12 cellular contexts compared by ENCODE assay signal in genomic region chr2:174120346-174120745, GRCh38.
DNase-seq lines count a peak whose midpoint lies in the region; FAIRE-seq and TF ChIP-seq lines count a peak whose summit lies in the region.
"Had no signal": no experiment of that assay in that cellular context is flagged by ENCODE, and none has a peak within 500 bp of the region (broad histone marks: within the 10 kb centered on the region; RNA-seq: fewer than 3 reads in every experiment).

No MANE protein-coding gene starts in this region.

- H3K27me3 Mint-ChIP-seq in glutamatergic neuron (ENCODE audit: unreplicated experiment) = peaks cover 3% of the 10 kb centered on the region

- no peaks in the 10 kb centered on the region for H4K20me1 ChIP-seq in SK-N-SH (ENCODE audit: insufficient read depth)

- H3K4me1 Mint-ChIP-seq in glutamatergic neuron (ENCODE audit: low read depth, unreplicated experiment) = peaks cover 34% of the 10 kb centered on the region

- DNase-seq in stimulated activated naive CD4-positive, alpha-beta T cell treated with Interleukin-2 at 50 U/mL for 16 hours (lab: John Stamatoyannopoulos, UW) = peak; percentile 23
- DNase-seq in stimulated activated naive CD4-positive, alpha-beta T cell (lab: John Stamatoyannopoulos, UW) = no peak
- DNase-seq in SK-N-SH (no peak), glutamatergic neuron (no peak), urothelium cell line (ENCODE audit: low spot score) (peak; percentile 18), ovary (no peak), DMS114 treated with DMSO at 0.1 percent for 48 hours (lab: John Stamatoyannopoulos, UW; ENCODE audit: unreplicated experiment) (no peak), BE2C (no peak)
- DNase-seq: midbrain, NCI-H526 treated with DMSO at 0.1 percent for 48 hours had no signal

- H3K9me3 Mint-ChIP-seq in glutamatergic neuron (ENCODE audit: unreplicated experiment) = no peaks in the 10 kb centered on the region

- peaks cover 11 to 22% of the 10 kb centered on the region in 2 experiments for H3K36me3 ChIP-seq in SK-N-SH (replicated peaks in 1 of 2; ENCODE audit: control insufficient read depth in 1 of 2, insufficient read depth in 2 of 2, low read length in 1 of 2)
- no peaks in the 10 kb centered on the region for H3K36me3 ChIP-seq in ovary
- H3K36me3 ChIP-seq in BE2C = no peaks in the 10 kb centered on the region
- H3K36me3 ChIP-seq: vagina had no signal

- intact Hi-C loops in ovary (cut with DNase I) = no loop called here

- TF ChIP-seq POLR2A in ovary (IDR thresholded peaks at IDR 0.05) = no peak

- peak overlapping the region; percentile 23 for H3K4me3 Mint-ChIP-seq in glutamatergic neuron (ENCODE audit: unreplicated experiment)

- WGBS in SK-N-SH (ENCODE audit: low lambda C conversion rate) = 58% methylated on average over 2 of the region's 2 CpGs
- WGBS in ovary, 3 donors = 91 to 96% (median 92%) methylated on average over 2 of the region's 2 CpGs

- H3K4me3 ChIP-seq in SK-N-SH (ENCODE audit: low read depth in 2 of 2, low read length in 1 of 2) (no peak overlapping the region), ovary (no peak overlapping the region), BE2C (ENCODE audit: low read depth, low read length) (no peak overlapping the region)
- H3K4me3 ChIP-seq: vagina had no signal

- H3K27ac Mint-ChIP-seq in glutamatergic neuron (ENCODE audit: unreplicated experiment) = peak overlapping the region; percentile 72

- no peaks in the 10 kb centered on the region for H3K36me3 Mint-ChIP-seq in glutamatergic neuron (ENCODE audit: unreplicated experiment)

- POLR2A ChIA-PET in SK-N-SH (lab: Yijun Ruan, JAX) = no interaction called here

- H3K27ac ChIP-seq in SK-N-SH (ENCODE audit: low read depth in 2 of 2, low read length in 1 of 2) (peak overlapping the region in 1 of 2 experiments; percentile 94; a peak in 1 of 4 replicates), ovary (no peak overlapping the region)
- H3K27ac ChIP-seq: vagina had no signal

- no peaks in the 10 kb centered on the region for H3K27me3 ChIP-seq in SK-N-SH (ENCODE audit: insufficient read depth)
- no peaks in the 10 kb centered on the region for H3K27me3 ChIP-seq in ovary
- no peaks in the 10 kb centered on the region for H3K27me3 ChIP-seq in BE2C
- H3K27me3 ChIP-seq: vagina had no signal

- TF ChIP-seq EP300 in SK-N-SH (IDR thresholded peaks at IDR 0.05; ENCODE audit: borderline replicate concordance in 1 of 2, low read depth in 1 of 2, low read length in 1 of 2) (peak in 1 of 2 experiments; percentile 21; a peak in 1 of 4 replicates), ovary (IDR thresholded peaks at IDR 0.05) (no peak)

- H3K4me1 ChIP-seq in SK-N-SH (ENCODE audit: control insufficient read depth in 1 of 2, insufficient read depth in 2 of 2, low read depth in 1 of 2, low read length in 1 of 2) (peaks cover 10 to 36% of the 10 kb centered on the region in 2 experiments), ovary (ENCODE audit: insufficient read depth) (no peaks in the 10 kb centered on the region), BE2C (no peaks in the 10 kb centered on the region)
- H3K4me1 ChIP-seq: vagina had no signal

- peaks cover 32% of the 10 kb centered on the region for H3F3A ChIP-seq in SK-N-SH (replicated peaks; ENCODE audit: insufficient read depth)

- no peaks in the 10 kb centered on the region for H3K9me3 ChIP-seq in SK-N-SH
- H3K9me3 ChIP-seq in ovary = no peaks in the 10 kb centered on the region
- H3K9me3 ChIP-seq in BE2C = no peaks in the 10 kb centered on the region
- H3K9me3 ChIP-seq: vagina had no signal

- H3K9me2 ChIP-seq in SK-N-SH = no peaks in the 10 kb centered on the region

- CTCF ChIA-PET in SK-N-SH (lab: Yijun Ruan, JAX) = interaction anchor here (0.9 kb wide), 1 partner anchor 34 kb away, joined by 3 read pairs; no protein-coding TSS in a partner anchor

- no peak overlapping the region for H3K4me2 ChIP-seq in SK-N-SH

- FAIRE-seq in urothelium cell line (lab: Jason Lieb, UNC) = no peak
- FAIRE-seq: frontal cortex had no signal

- no peak overlapping the region for H3K9ac ChIP-seq in SK-N-SH

- no peak for TF ChIP-seq CTCF in SK-N-SH (IDR thresholded peaks at IDR 0.05)
- TF ChIP-seq CTCF in glutamatergic neuron (IDR thresholded peaks at IDR 0.05; ENCODE audit: partially characterized antibody, unreplicated experiment) = no peak
- no peak for TF ChIP-seq CTCF in ovary (IDR thresholded peaks at IDR 0.05)
- TF ChIP-seq CTCF in BE2C (IDR thresholded peaks at IDR 0.05; ENCODE audit: low read depth, low read length) = no peak

- no peak overlapping the region for H2AFZ ChIP-seq in SK-N-SH (ENCODE audit: low read depth)

- TF ChIP-seq RAD21 in SK-N-SH (IDR thresholded peaks at IDR 0.05; ENCODE audit: low read length) = no peak

- no peaks in the 10 kb centered on the region for H3K79me2 ChIP-seq in SK-N-SH (ENCODE audit: insufficient read depth)

TF ChIP-seq in SK-N-SH, 30 proteins besides CTCF, POLR2A, EP300 and RAD21 (continues in another document):
- TF ChIP-seq CHD2 (IDR thresholded peaks at IDR 0.05; ENCODE audit: low read length, partially characterized antibody) (no peak), GATA2 (CRISPR knock-in tag; IDR thresholded peaks at IDR 0.05) (no peak), RXRA (IDR thresholded peaks at IDR 0.05; ENCODE audit: borderline replicate concordance, low read depth) (no peak), FOSL2 (IDR thresholded peaks at IDR 0.05; ENCODE audit: borderline replicate concordance, low read depth) (peak; percentile 77; the same call in 1 of the 2 replicates), GABPA (IDR thresholded peaks at IDR 0.05; ENCODE audit: low read depth) (no peak), YY1 (IDR thresholded peaks at IDR 0.05; ENCODE audit: low read depth) (peak; percentile 29; the same call in 1 of the 2 replicates), TCF12 (IDR thresholded peaks at IDR 0.05) (peak; percentile 35; the same call in 1 of the 2 replicates), RFX5 (IDR thresholded peaks at IDR 0.05; ENCODE audit: low read length) (no peak), TEAD4 (IDR thresholded peaks at IDR 0.05; ENCODE audit: borderline replicate concordance, insufficient read depth) (no peak), EZH2phosphoT487 (IDR thresholded peaks at IDR 0.05; ENCODE audit: borderline replicate concordance, low read depth) (no peak), FOXJ3 (CRISPR knock-in tag; IDR thresholded peaks at IDR 0.05) (no peak), MEF2A (IDR thresholded peaks at IDR 0.05; ENCODE audit: borderline replicate concordance, low read depth) (no peak), NFIC (IDR thresholded peaks at IDR 0.05; ENCODE audit: borderline replicate concordance) (no peak), SIN3A (IDR thresholded peaks at IDR 0.05; ENCODE audit: borderline replicate concordance, low read depth, low read length) (no peak), MAX (IDR thresholded peaks at IDR 0.05; ENCODE audit: low read depth) (no peak), FOXM1 (IDR thresholded peaks at IDR 0.05; ENCODE audit: low read depth) (no peak), JUND (IDR thresholded peaks at IDR 0.05) (peak; percentile 68)
- TF ChIP-seq, protein P1, sequence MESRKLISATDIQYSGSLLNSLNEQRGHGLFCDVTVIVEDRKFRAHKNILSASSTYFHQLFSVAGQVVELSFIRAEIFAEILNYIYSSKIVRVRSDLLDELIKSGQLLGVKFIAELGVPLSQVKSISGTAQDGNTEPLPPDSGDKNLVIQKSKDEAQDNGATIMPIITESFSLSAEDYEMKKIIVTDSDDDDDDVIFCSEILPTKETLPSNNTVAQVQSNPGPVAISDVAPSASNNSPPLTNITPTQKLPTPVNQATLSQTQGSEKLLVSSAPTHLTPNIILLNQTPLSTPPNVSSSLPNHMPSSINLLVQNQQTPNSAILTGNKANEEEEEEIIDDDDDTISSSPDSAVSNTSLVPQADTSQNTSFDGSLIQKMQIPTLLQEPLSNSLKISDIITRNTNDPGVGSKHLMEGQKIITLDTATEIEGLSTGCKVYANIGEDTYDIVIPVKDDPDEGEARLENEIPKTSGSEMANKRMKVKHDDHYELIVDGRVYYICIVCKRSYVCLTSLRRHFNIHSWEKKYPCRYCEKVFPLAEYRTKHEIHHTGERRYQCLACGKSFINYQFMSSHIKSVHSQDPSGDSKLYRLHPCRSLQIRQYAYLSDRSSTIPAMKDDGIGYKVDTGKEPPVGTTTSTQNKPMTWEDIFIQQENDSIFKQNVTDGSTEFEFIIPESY (IDR thresholded peaks at IDR 0.05; ENCODE audit: borderline replicate concordance, low read depth) = no peak
- TF ChIP-seq, protein P2, sequence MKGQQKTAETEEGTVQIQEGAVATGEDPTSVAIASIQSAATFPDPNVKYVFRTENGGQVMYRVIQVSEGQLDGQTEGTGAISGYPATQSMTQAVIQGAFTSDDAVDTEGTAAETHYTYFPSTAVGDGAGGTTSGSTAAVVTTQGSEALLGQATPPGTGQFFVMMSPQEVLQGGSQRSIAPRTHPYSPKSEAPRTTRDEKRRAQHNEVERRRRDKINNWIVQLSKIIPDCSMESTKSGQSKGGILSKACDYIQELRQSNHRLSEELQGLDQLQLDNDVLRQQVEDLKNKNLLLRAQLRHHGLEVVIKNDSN (IDR thresholded peaks at IDR 0.05; ENCODE audit: borderline replicate concordance, low read depth) = no peak
- TF ChIP-seq, protein P3, sequence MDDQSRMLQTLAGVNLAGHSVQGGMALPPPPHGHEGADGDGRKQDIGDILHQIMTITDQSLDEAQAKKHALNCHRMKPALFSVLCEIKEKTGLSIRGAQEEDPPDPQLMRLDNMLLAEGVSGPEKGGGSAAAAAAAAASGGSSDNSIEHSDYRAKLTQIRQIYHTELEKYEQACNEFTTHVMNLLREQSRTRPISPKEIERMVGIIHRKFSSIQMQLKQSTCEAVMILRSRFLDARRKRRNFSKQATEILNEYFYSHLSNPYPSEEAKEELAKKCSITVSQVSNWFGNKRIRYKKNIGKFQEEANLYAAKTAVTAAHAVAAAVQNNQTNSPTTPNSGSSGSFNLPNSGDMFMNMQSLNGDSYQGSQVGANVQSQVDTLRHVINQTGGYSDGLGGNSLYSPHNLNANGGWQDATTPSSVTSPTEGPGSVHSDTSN (IDR thresholded peaks at IDR 0.05) = peak; percentile 84
- TF ChIP-seq, protein P4, sequence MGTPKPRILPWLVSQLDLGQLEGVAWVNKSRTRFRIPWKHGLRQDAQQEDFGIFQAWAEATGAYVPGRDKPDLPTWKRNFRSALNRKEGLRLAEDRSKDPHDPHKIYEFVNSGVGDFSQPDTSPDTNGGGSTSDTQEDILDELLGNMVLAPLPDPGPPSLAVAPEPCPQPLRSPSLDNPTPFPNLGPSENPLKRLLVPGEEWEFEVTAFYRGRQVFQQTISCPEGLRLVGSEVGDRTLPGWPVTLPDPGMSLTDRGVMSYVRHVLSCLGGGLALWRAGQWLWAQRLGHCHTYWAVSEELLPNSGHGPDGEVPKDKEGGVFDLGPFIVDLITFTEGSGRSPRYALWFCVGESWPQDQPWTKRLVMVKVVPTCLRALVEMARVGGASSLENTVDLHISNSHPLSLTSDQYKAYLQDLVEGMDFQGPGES (IDR thresholded peaks at IDR 0.05; ENCODE audit: low read depth, low read length) = no peak

Comparison
In these comparisons a context has a peak if more than half of its experiments do, and no peak if none do; other contexts are left out.
1. DNase-seq: peak in stimulated activated naive CD4-positive, alpha-beta T cell treated with Interleukin-2 at 50 U/mL for 16 hours (single experiment) and urothelium cell line (single experiment); none in stimulated activated naive CD4-positive, alpha-beta T cell (0 of 6), SK-N-SH (single experiment), glutamatergic neuron (single experiment), ovary (0 of 5), DMS114 treated with DMSO at 0.1 percent for 48 hours (single experiment) and BE2C (single experiment).